24 cellular contexts compared by ENCODE assay signal in genomic region chr12:38385492-38385864, GRCh38.
DNase-seq lines count a peak whose midpoint lies in the region; ATAC-seq, FAIRE-seq and TF ChIP-seq lines count a peak whose summit lies in the region.
"Had no signal": no experiment of that assay in that cellular context is flagged by ENCODE, and none has a peak within 500 bp of the region (broad histone marks: within the 10 kb centered on the region; RNA-seq: fewer than 3 reads in every experiment).

No MANE protein-coding gene starts in this region.

- ATAC-seq in left lung (peak; percentile 69), body of pancreas (no peak)
- ATAC-seq: activated CD4-positive, alpha-beta T cell treated with anti-CD3 and anti-CD28 coated beads for 36 hours; activated CD8-positive, alpha-beta T cell treated with anti-CD3 and anti-CD28 coated beads for 36 hours; activated T-helper 17 cell treated with anti-CD3 and anti-CD28 coated beads, Interleukin-2, amount 50 U/mL, for 72 hours; heart right ventricle; sciatic nerve had no signal

- TF ChIP-seq POLR2A in body of pancreas (IDR thresholded peaks at IDR 0.05) = no peak

- H3K9ac ChIP-seq in ES-I3 (ENCODE audit: low read depth, low read length) = peak overlapping the region; percentile 52
- H3K9ac ChIP-seq: GM23248 had no signal

- H3K4me1 ChIP-seq in ES-I3 (ENCODE audit: insufficient read depth, low read length) (no peaks in the 10 kb centered on the region), left lung (no peaks in the 10 kb centered on the region), body of pancreas (no peaks in the 10 kb centered on the region)
- H3K4me1 ChIP-seq: adrenal gland, tibial artery had no signal

- H3K27ac ChIP-seq in left lung (no peak overlapping the region), body of pancreas (no peak overlapping the region)
- H3K27ac ChIP-seq: adrenal gland, GM23248, tibial artery had no signal

- no peak overlapping the region for H3K4me3 ChIP-seq in bronchial epithelial cell (ENCODE audit: low read depth, low read length)
- H3K4me3 ChIP-seq in left lung = no peak overlapping the region
- no peak overlapping the region for H3K4me3 ChIP-seq in body of pancreas
- H3K4me3 ChIP-seq: adrenal gland, GM23248, heart right ventricle, tibial artery had no signal

- H3K9me3 ChIP-seq in ES-I3 (ENCODE audit: control insufficient read depth, insufficient read depth, low read length) (no peaks in the 10 kb centered on the region), left lung (peaks cover 0 to 7% of the 10 kb centered on the region in 2 donors), body of pancreas (no peaks in the 10 kb centered on the region)
- H3K9me3 ChIP-seq: adrenal gland had no signal

- 8 to 21% methylated on average over 1 of the region's 1 CpG for WGBS in body of pancreas, 2 donors

- H3K27me3 ChIP-seq in bronchial epithelial cell (ENCODE audit: control insufficient read depth, insufficient read depth, low read length) = no peaks in the 10 kb centered on the region
- no peaks in the 10 kb centered on the region for H3K27me3 ChIP-seq in left lung
- no peaks in the 10 kb centered on the region for H3K27me3 ChIP-seq in body of pancreas
- H3K27me3 ChIP-seq: adrenal gland, heart right ventricle, tibial artery had no signal

- FAIRE-seq in bronchial epithelial cell (lab: Jason Lieb, UNC) = no peak

- intact Hi-C loops in left lung (cut with DNase I) (no loop called here), body of pancreas (cut with DNase I) (no loop called here)

- no peak for TF ChIP-seq CTCF in bronchial epithelial cell (IDR thresholded peaks at IDR 0.05; ENCODE audit: insufficient read depth, low read length, severe bottlenecking)
- no peak for TF ChIP-seq CTCF in left lung (IDR thresholded peaks at IDR 0.05)
- no peak for TF ChIP-seq CTCF in body of pancreas (IDR thresholded peaks at IDR 0.05)

- H3K36me3 ChIP-seq in ES-I3 (ENCODE audit: insufficient read depth, low read length) (no peaks in the 10 kb centered on the region), bronchial epithelial cell (ENCODE audit: control insufficient read depth, insufficient read depth, low read length) (no peaks in the 10 kb centered on the region), left lung (no peaks in the 10 kb centered on the region), body of pancreas (replicated peaks in 1 of 2; ENCODE audit: insufficient read depth in 1 of 2, low read depth in 2 of 2) (no peaks in the 10 kb centered on the region)
- H3K36me3 ChIP-seq: adrenal gland, heart right ventricle, tibial artery had no signal

- DNase-seq in NCI-H226 = peak; percentile 27
- peak; percentile 20 for DNase-seq in bronchial epithelial cell (ENCODE audit: low read depth)
- DNase-seq in left lung = no peak
- DNase-seq in SK-N-DZ (ENCODE audit: low spot score) = no peak
- DNase-seq in activated T-cell treated with anti-CD3 and anti-CD28 coated beads for 4 hours = no peak
- no peak for DNase-seq in NCI-H774 (lab: John Stamatoyannopoulos, UW)
- DNase-seq in body of pancreas = no peak
- DNase-seq: activated CD4-positive, alpha-beta T cell treated with anti-CD3 and anti-CD28 coated beads for 36 hours; activated CD8-positive, alpha-beta T cell treated with anti-CD3 and anti-CD28 coated beads for 36 hours; activated naive CD4-positive, alpha-beta T cell treated with anti-CD3 and anti-CD28 coated beads, Interleukin-2, amount 10 ng/mL, durations not matched to agents 7 days and 5 days; adrenal gland; AML-193; CD4-positive, CD25-positive, alpha-beta regulatory T cell; GM23248; heart right ventricle; Karpas-422; NCI-H1417; NCI-H2029 treated with DMSO at 0.1 percent for 48 hours; stimulated activated CD4-positive, alpha-beta T cell treated with anti-CD3 and anti-CD28 coated beads, Interleukin-4, amount 100 ng/mL, for 1 hour; SW 1271; tibial artery had no signal

Comparison
In these comparisons a context has a peak if more than half of its experiments do, and no peak if none do; other contexts are left out.
1. DNase-seq: peak in NCI-H226 (single experiment) and bronchial epithelial cell (single experiment); none in left lung (0 of 2), SK-N-DZ (single experiment), activated T-cell treated with anti-CD3 and anti-CD28 coated beads for 4 hours (single experiment), NCI-H774 (single experiment) and body of pancreas (0 of 4).